Comparison of ENCODE assay signal across 22 cellular contexts in genomic region chr12:117506333-117506732, GRCh38.
"Had no signal": no experiment of that assay in that cellular context is flagged by ENCODE, and none has a peak within 500 bp of the region (broad histone marks: within the 10 kb centered on the region; RNA-seq: fewer than 3 reads in every experiment).

No MANE protein-coding gene starts in this region.

- H3K27ac ChIP-seq: colonic mucosa, epithelial cell of prostate, esophagus squamous epithelium, gastrocnemius medialis, heart right ventricle, left ventricle myocardium inferior, lower lobe of right lung had no signal

- H3K36me3 ChIP-seq: colonic mucosa, esophagus squamous epithelium, gastrocnemius medialis, heart right ventricle, left ventricle myocardium inferior, lower lobe of right lung had no signal

- ATAC-seq: effector memory CD8-positive, alpha-beta T cell; esophagus mucosa; gastrocnemius medialis; heart right ventricle; left cardiac atrium; lower lobe of right lung; mucosa of descending colon had no signal

- H3K4me3 ChIP-seq: colonic mucosa, esophagus squamous epithelium, gastrocnemius medialis, heart right ventricle, left ventricle myocardium inferior, lower lobe of right lung, mucosa of descending colon had no signal

- H3K4me1 ChIP-seq: colonic mucosa had no signal

- DNase-seq: colonic mucosa; cortex of kidney; effector CD8-positive, alpha-beta T cell; effector memory CD8-positive, alpha-beta T cell; endodermal cell; erythroblast; esophagus squamous epithelium; foreskin fibroblast; foreskin melanocyte; gastrocnemius medialis; glutamatergic neuron; head of caudate nucleus; heart right ventricle; hippocampal formation; left cardiac atrium; left ventricle myocardium inferior; lower lobe of right lung; mesenchymal stem cell; mucosa of descending colon; naive B cell had no signal

- H3K27me3 ChIP-seq: colonic mucosa, gastrocnemius medialis had no signal

- H3K9me3 ChIP-seq: colonic mucosa, esophagus squamous epithelium, gastrocnemius medialis, lower lobe of right lung, mucosa of descending colon had no signal
